ENCODE assay signal across 5 cellular contexts in the genomic region with DNA sequence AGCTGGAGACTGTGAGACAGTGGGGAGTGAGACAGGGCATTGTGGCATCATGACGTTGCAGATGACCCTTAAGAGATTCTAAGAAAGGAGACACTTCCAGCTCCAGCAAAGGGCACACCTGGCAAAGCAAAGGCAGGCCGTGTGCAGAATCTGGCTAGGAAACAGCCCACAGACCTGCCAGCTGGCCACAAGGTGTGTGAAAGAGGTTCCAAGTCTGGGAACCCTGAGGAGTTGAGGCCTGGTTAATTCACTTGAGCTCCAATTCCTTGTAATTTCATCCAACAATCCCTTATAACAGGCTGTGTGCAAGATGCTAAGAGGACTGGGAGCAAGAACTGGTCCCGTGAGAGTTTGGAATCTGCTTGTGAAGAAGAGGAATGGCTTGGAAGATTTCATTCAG.
"Had no signal": no experiment of that assay in that cellular context is flagged by ENCODE, and none has a peak within 500 bp of the region (broad histone marks: within the 10 kb centered on the region; RNA-seq: fewer than 3 reads in every experiment).

No MANE protein-coding gene starts in this region.

- H3K4me3 Mint-ChIP-seq: H9 had no signal

- DNase-seq: GM23248, GOT3, H9, HCEC 1CT, IMR-90 had no signal

- H2AFZ ChIP-seq: GM23248 had no signal

- H3K27ac Mint-ChIP-seq: H9 had no signal

- H3K4me3 ChIP-seq: GM23248 had no signal

- H3K9ac ChIP-seq: GM23248 had no signal

- H3K27ac ChIP-seq: GM23248 had no signal
